In genomic region chr17:47945080-47945479, GRCh38 we compare ENCODE assay signal across 11 cellular contexts. TPM values are rescaled to one million over a fixed set of nuclear protein-coding genes. Genes with fewer than 3 reads are reported as not detected.
DNase-seq lines count a peak whose midpoint lies in the region; ATAC-seq lines count a peak whose summit lies in the region.
"Had no signal": no experiment of that assay in that cellular context is flagged by ENCODE, and none has a peak within 500 bp of the region (broad histone marks: within the 10 kb centered on the region; RNA-seq: fewer than 3 reads in every experiment).

No MANE protein-coding gene starts in this region.

- POLR2A ChIA-PET in activated CD4-positive, alpha-beta T cell treated with anti-CD3 and anti-CD28 coated beads, Interleukin-2, amount 10 ng/mL, durations not matched to agents 7 days and 5 days (lab: Charles Lee), result no interaction called here

- no peaks in the 10 kb centered on the region for H3K9me3 Mint-ChIP-seq in activated CD4-positive, alpha-beta T cell treated with anti-CD3 and anti-CD28 coated beads, Interleukin-2, amount 10 ng/mL, durations not matched to agents 7 days and 5 days

- ATAC-seq in HG03432 (IDR thresholded peaks at IDR 0.05; ENCODE audit: unreplicated experiment), result no peak

- H3K4me1 Mint-ChIP-seq in activated CD4-positive, alpha-beta T cell treated with anti-CD3 and anti-CD28 coated beads, Interleukin-2, amount 10 ng/mL, durations not matched to agents 7 days and 5 days, result peaks cover 66% of the 10 kb centered on the region

- peak overlapping the region; percentile 78 for H3K27ac Mint-ChIP-seq in activated CD4-positive, alpha-beta T cell treated with anti-CD3 and anti-CD28 coated beads, Interleukin-2, amount 10 ng/mL, durations not matched to agents 7 days and 5 days

- peak overlapping the region; percentile 6 for H3K27ac ChIP-seq in stomach smooth muscle (ENCODE audit: low read length)
- H3K27ac ChIP-seq: WERI-Rb-1 had no signal

- H3K9me3 ChIP-seq in stomach smooth muscle (ENCODE audit: control insufficient read depth in 2 of 2, low read length in 2 of 2), result no peaks in the 10 kb centered on the region

- H3K36me3 ChIP-seq in stomach smooth muscle (ENCODE audit: control insufficient read depth in 2 of 2, insufficient read depth in 2 of 2, low read length in 2 of 2), result peaks cover 10 to 23% of the 10 kb centered on the region in 2 donors
- H3K36me3 ChIP-seq: WERI-Rb-1 had no signal

- H3K9ac ChIP-seq in stomach smooth muscle (ENCODE audit: low read length in 2 of 2), result no peak overlapping the region

- H3K4me3 Mint-ChIP-seq in activated CD4-positive, alpha-beta T cell treated with anti-CD3 and anti-CD28 coated beads, Interleukin-2, amount 10 ng/mL, durations not matched to agents 7 days and 5 days, result peak overlapping the region; percentile 2

- H3K4me3 ChIP-seq in stomach smooth muscle (ENCODE audit: low read length in 2 of 2), result no peak overlapping the region

- no peaks in the 10 kb centered on the region for H3K27me3 ChIP-seq in stomach smooth muscle (ENCODE audit: control insufficient read depth in 1 of 2, insufficient read depth in 2 of 2, low read length in 2 of 2)

- H3K27me3 Mint-ChIP-seq in activated CD4-positive, alpha-beta T cell treated with anti-CD3 and anti-CD28 coated beads, Interleukin-2, amount 10 ng/mL, durations not matched to agents 7 days and 5 days, result no peaks in the 10 kb centered on the region

- H3K36me3 Mint-ChIP-seq in activated CD4-positive, alpha-beta T cell treated with anti-CD3 and anti-CD28 coated beads, Interleukin-2, amount 10 ng/mL, durations not matched to agents 7 days and 5 days (ENCODE audit: low read depth), result peaks cover 25% of the 10 kb centered on the region

- peak; percentile 35 for DNase-seq in activated CD4-positive, alpha-beta T cell treated with anti-CD3 and anti-CD28 coated beads, Interleukin-2, amount 10 ng/mL, durations not matched to agents 7 days and 5 days
- DNase-seq in activated CD4-positive, alpha-beta T cell treated with anti-CD3 and anti-CD28 coated beads for 4 hours, result no peak
- DNase-seq in UCSD-AML1 (lab: John Stamatoyannopoulos, UW; ENCODE audit: unreplicated experiment) (peak; percentile 22), foreskin melanocyte (peak; percentile 54), DMS79 treated with DMSO at 0.1 percent for 48 hours (lab: John Stamatoyannopoulos, UW) (no peak), AG20443 (ENCODE audit: low spot score) (no peak)
- DNase-seq: NCI-H146, WERI-Rb-1 had no signal

- CTCF ChIA-PET in activated CD4-positive, alpha-beta T cell treated with anti-CD3 and anti-CD28 coated beads, Interleukin-2, amount 10 ng/mL, durations not matched to agents 7 days and 5 days (lab: Charles Lee), result interaction anchor here (1.0 to 4.4 kb wide), 5 partner anchors 13 to 97 kb away, joined by 4 to 33 read pairs (median 5); partner anchors contain the start of genes CDK5RAP3 and PRR15L

- peaks cover 50% of the 10 kb centered on the region for H3K4me1 ChIP-seq in stomach smooth muscle (ENCODE audit: control insufficient read depth, insufficient read depth, low read length)

RNA-seq across cellular contexts. Expression of gene PNPO, which starts 3.7 kb away (rescaled TPM):
- total RNA-seq in activated CD4-positive, alpha-beta T cell treated with anti-CD3 and anti-CD28 coated beads, Interleukin-2, amount 10 ng/mL, durations not matched to agents 7 days and 5 days, result 10 to 100 TPM; 30.9 to 36.5 TPM

RNA-seq across cellular contexts. Expression of gene PRR15L, which starts 12.6 kb away (rescaled TPM):
- not detected for total RNA-seq in activated CD4-positive, alpha-beta T cell treated with anti-CD3 and anti-CD28 coated beads, Interleukin-2, amount 10 ng/mL, durations not matched to agents 7 days and 5 days
- total RNA-seq: A673 had no signal

RNA-seq across cellular contexts. Expression of gene CDK5RAP3, which starts 25.8 kb away (rescaled TPM):
- 100 to 1,000 TPM; 212 to 213 TPM for total RNA-seq in activated CD4-positive, alpha-beta T cell treated with anti-CD3 and anti-CD28 coated beads, Interleukin-2, amount 10 ng/mL, durations not matched to agents 7 days and 5 days

RNA-seq across cellular contexts. Expression of gene SP2, which starts 49.0 kb away (rescaled TPM):
- 10 to 100 TPM; 27.6 to 33.8 TPM for total RNA-seq in activated CD4-positive, alpha-beta T cell treated with anti-CD3 and anti-CD28 coated beads, Interleukin-2, amount 10 ng/mL, durations not matched to agents 7 days and 5 days

Comparison
In these comparisons a context has a peak if more than half of its experiments do, and no peak if none do; other contexts are left out.
1. DNase-seq: peak in activated CD4-positive, alpha-beta T cell treated with anti-CD3 and anti-CD28 coated beads, Interleukin-2, amount 10 ng/mL, durations not matched to agents 7 days and 5 days (single experiment), UCSD-AML1 (single experiment) and foreskin melanocyte (single experiment); none in activated CD4-positive, alpha-beta T cell treated with anti-CD3 and anti-CD28 coated beads for 4 hours (0 of 2), DMS79 treated with DMSO at 0.1 percent for 48 hours (single experiment) and AG20443 (single experiment).